8 cellular contexts compared by ENCODE assay signal in genomic region chr1:20574686-20575543, GRCh38. TPM values are rescaled to one million over a fixed set of nuclear protein-coding genes. Genes with fewer than 3 reads are reported as not detected.
DNase-seq lines count a peak whose midpoint lies in the region; ATAC-seq and TF ChIP-seq lines count a peak whose summit lies in the region.

No MANE protein-coding gene starts in this region.

- no peak overlapping the region for H3K9ac ChIP-seq in NT2/D1 (ENCODE audit: insufficient read length, low read depth)

- H3K27me3 ChIP-seq in BJ (ENCODE audit: control insufficient read depth, insufficient read depth, low read length) (peaks cover 7% of the 10 kb centered on the region), NT2/D1 (ENCODE audit: insufficient read depth, insufficient read length) (peaks cover 9% of the 10 kb centered on the region), neutrophil (peaks cover 50% of the 10 kb centered on the region), tibial artery (peaks cover 0 to 31% of the 10 kb centered on the region in 2 donors)

- CTCF ChIA-PET in BJ (lab: Yijun Ruan, JAX): interaction anchor here (0.6 to 8.0 kb wide), 22 partner anchors 9 to 1477 kb away, joined by 3 to 125 read pairs (median 4); partner anchors contain the start of genes CDA, DDOST and PINK1

- TF ChIP-seq CTCF in BJ (IDR thresholded peaks at IDR 0.05; ENCODE audit: insufficient read depth, low read depth, low read length) (peak; percentile 91), neutrophil (IDR thresholded peaks at IDR 0.05) (peak; percentile 91), tibial artery (IDR thresholded peaks at IDR 0.05) (peak; percentile 30 to 32)

- POLR2A ChIA-PET in BJ (lab: Charles Lee): interaction anchor here (0.7 kb wide), 1 partner anchor 60 kb away, joined by 6 read pairs; no protein-coding TSS in a partner anchor

- no peak for DNase-seq in BJ (ENCODE audit: low read depth)
- peak; percentile 69 for DNase-seq in HCEC 1CT
- peak; percentile 57 for DNase-seq in NT2/D1 (ENCODE audit: low read depth, low spot score)
- DNase-seq in activated T-cell treated with anti-CD3 and anti-CD28 coated beads for 1 hour (ENCODE audit: low read depth): peak; percentile 50
- peak; percentile 63 for DNase-seq in fibroblast of peridontal ligament (ENCODE audit: extremely low read depth)
- peak; percentile 79 to 80 for DNase-seq in tibial artery

- H3K4me3 ChIP-seq in BJ (ENCODE audit: low read depth, low read length) (no peak overlapping the region), NT2/D1 (ENCODE audit: insufficient read length, low read depth) (no peak overlapping the region), neutrophil (ENCODE audit: low read depth in 1 of 2, low read length in 1 of 2) (no peak overlapping the region), tibial artery (no peak overlapping the region)

- no peak for ATAC-seq in HG03280 (IDR thresholded peaks at IDR 0.05; ENCODE audit: unreplicated experiment)

- H3K27ac ChIP-seq in neutrophil (peak overlapping the region; percentile 59), tibial artery (no peak overlapping the region)

- peaks cover 2% of the 10 kb centered on the region for H3K4me1 ChIP-seq in NT2/D1 (ENCODE audit: insufficient read depth, insufficient read length)
- H3K4me1 ChIP-seq in neutrophil (ENCODE audit: control insufficient read depth in 1 of 2, insufficient read depth in 1 of 2, low read depth in 1 of 2, low read length in 1 of 2): peaks cover 18 to 27% of the 10 kb centered on the region in 2 experiments
- no peaks in the 10 kb centered on the region for H3K4me1 ChIP-seq in tibial artery

- H3K9me3 ChIP-seq in NT2/D1 (ENCODE audit: insufficient read depth, low read length) (peaks cover 10% of the 10 kb centered on the region), neutrophil (no peaks in the 10 kb centered on the region), tibial artery (peaks cover 0 to 13% (median 7%) of the 10 kb centered on the region in 3 donors)

- intact Hi-C loops in tibial artery (cut with DNase I; ENCODE audit: low total_unique reads): no loop called here

- no peaks in the 10 kb centered on the region for H3K36me3 ChIP-seq in BJ (ENCODE audit: control insufficient read depth, insufficient read depth, low read length)
- no peaks in the 10 kb centered on the region for H3K36me3 ChIP-seq in NT2/D1 (ENCODE audit: insufficient read depth, insufficient read length, low read length)
- H3K36me3 ChIP-seq in neutrophil: no peaks in the 10 kb centered on the region
- H3K36me3 ChIP-seq in tibial artery: no peaks in the 10 kb centered on the region

RNA-seq across cellular contexts. Expression of gene CDA, which starts 14.0 kb away (rescaled TPM):
- 7.0 and 7.5 TPM in 2 replicates for polyA plus RNA-seq in BJ (2011; rRNA removed)
- polyA minus RNA-seq in BJ (2011; rRNA and poly(A)+ RNA removed): 6.3 and 9.8 TPM in 2 replicates

RNA-seq across cellular contexts. Expression of gene FAM43B, which starts 22.5 kb away (rescaled TPM):
- 0.02 TPM in 1 of 2 replicates, not detected in the other for polyA plus RNA-seq in BJ (2011; rRNA removed)
- not detected in 2 replicates for polyA minus RNA-seq in BJ (2011; rRNA and poly(A)+ RNA removed)

RNA-seq across cellular contexts. Expression of gene PINK1, which starts 58.3 kb away (rescaled TPM):
- 65.8 and 89.2 TPM in 2 replicates for polyA plus RNA-seq in BJ (2011; rRNA removed)
- 28.3 and 38.9 TPM in 2 replicates for polyA minus RNA-seq in BJ (2011; rRNA and poly(A)+ RNA removed)

Comparison
In these comparisons a context has a peak if more than half of its experiments do, and no peak if none do; other contexts are left out.
1. CTCF ChIP-seq: peak in every context shown above with its lines; median percentile 91 in BJ; 91 in neutrophil; 31 in tibial artery.